ENCODE assay signal across 35 cellular contexts in genomic region chr1:63824386-63824898, GRCh38. TPM values are rescaled to one million over a fixed set of nuclear protein-coding genes. Genes with fewer than 3 reads are reported as not detected.
"Had no signal": no experiment of that assay in that cellular context is flagged by ENCODE, and none has a peak within 500 bp of the region (broad histone marks: within the 10 kb centered on the region; RNA-seq: fewer than 3 reads in every experiment).

No MANE protein-coding gene starts in this region.

- H3K27me3 Mint-ChIP-seq: activated naive CD4-positive, alpha-beta T cell treated with anti-CD3 and anti-CD28 coated beads, Interleukin-2, amount 10 ng/mL, durations not matched to agents 7 days and 5 days; dendritic cell treated with granulocyte-macrophage colony-stimulating factor and Interleukin-4, amounts not matched to agents 40 ng/mL and 50 ng/mL, for 4 days had no signal

- H3K36me3 ChIP-seq: ascending aorta, brain microvascular endothelial cell, esophagus muscularis mucosa, left lung, lower lobe of right lung, right atrium auricular region, stomach, thyroid gland, upper lobe of right lung had no signal

- H3K4me3 Mint-ChIP-seq: activated CD4-positive, alpha-beta memory T cell treated with anti-CD3 and anti-CD28 coated beads for 36 hours; activated CD4-positive, alpha-beta T cell treated with anti-CD3 and anti-CD28 coated beads, Interleukin-2, amount 10 ng/mL, durations not matched to agents 24 days and 14 days; activated naive CD4-positive, alpha-beta T cell treated with anti-CD3 and anti-CD28 coated beads, Interleukin-2, amount 10 ng/mL, durations not matched to agents 7 days and 5 days; activated naive CD8-positive, alpha-beta T cell treated with anti-CD3 and anti-CD28 coated beads, Interleukin-2, amount 10 ng/mL, durations not matched to agents 7 days and 5 days; activated T-helper 1 cell treated with anti-CD3 and anti-CD28 coated beads, Interleukin-12 subunit alpha, Interleukin-12 subunit beta, Interleukin-2, Interleukin-4 antibody, amounts not matched to agents 30 ng/mL and 10 ng/mL and 1 ng/mL, durations not matched to agents 14 hours and 24 hours and 36 hours; dendritic cell treated with granulocyte-macrophage colony-stimulating factor and Interleukin-4, amounts not matched to agents 40 ng/mL and 50 ng/mL, for 4 days; endodermal cell; naive thymus-derived CD8-positive, alpha-beta T cell; neural crest cell; stimulated activated naive B cell treated with anti-CD40 and anti-IgM and Interleukin-4, amounts not matched to agents 10 μg/mL and 1 μg/mL and 100 μg/mL, for 72 hours; T-helper 17 cell had no signal

- H3K27ac Mint-ChIP-seq: activated CD4-positive, alpha-beta memory T cell treated with anti-CD3 and anti-CD28 coated beads for 36 hours; activated CD4-positive, alpha-beta T cell treated with anti-CD3 and anti-CD28 coated beads, Interleukin-2, amount 10 ng/mL, durations not matched to agents 24 days and 14 days; activated naive CD4-positive, alpha-beta T cell treated with anti-CD3 and anti-CD28 coated beads, Interleukin-2, amount 10 ng/mL, durations not matched to agents 7 days and 5 days; activated naive CD8-positive, alpha-beta T cell treated with anti-CD3 and anti-CD28 coated beads, Interleukin-2, amount 10 ng/mL, durations not matched to agents 7 days and 5 days; activated T-helper 1 cell treated with anti-CD3 and anti-CD28 coated beads, Interleukin-12 subunit alpha, Interleukin-12 subunit beta, Interleukin-2, Interleukin-4 antibody, amounts not matched to agents 30 ng/mL and 10 ng/mL and 1 ng/mL, durations not matched to agents 14 hours and 24 hours and 36 hours; dendritic cell treated with granulocyte-macrophage colony-stimulating factor and Interleukin-4, amounts not matched to agents 40 ng/mL and 50 ng/mL, for 4 days; endodermal cell; naive thymus-derived CD8-positive, alpha-beta T cell; stimulated activated naive B cell treated with anti-CD40 and anti-IgM and Interleukin-4, amounts not matched to agents 10 μg/mL and 1 μg/mL and 100 μg/mL, for 72 hours; T-helper 17 cell had no signal

- FAIRE-seq: frontal cortex, islet of Langerhans had no signal

- H3K9me3 ChIP-seq: ascending aorta, esophagus muscularis mucosa, left lung, lower lobe of right lung, psoas muscle, right atrium auricular region, stomach, thyroid gland, upper lobe of right lung had no signal

- H3K9ac ChIP-seq: parathyroid adenoma had no signal

- H3K4me1 Mint-ChIP-seq: activated CD4-positive, alpha-beta T cell treated with anti-CD3 and anti-CD28 coated beads, Interleukin-2, amount 10 ng/mL, durations not matched to agents 24 days and 14 days; activated naive CD4-positive, alpha-beta T cell treated with anti-CD3 and anti-CD28 coated beads, Interleukin-2, amount 10 ng/mL, durations not matched to agents 7 days and 5 days; activated naive CD8-positive, alpha-beta T cell treated with anti-CD3 and anti-CD28 coated beads, Interleukin-2, amount 10 ng/mL, durations not matched to agents 7 days and 5 days; neural crest cell; T-helper 17 cell had no signal

- H2AFZ ChIP-seq: parathyroid adenoma had no signal

- H3K9me3 Mint-ChIP-seq: activated CD4-positive, alpha-beta memory T cell treated with anti-CD3 and anti-CD28 coated beads for 36 hours; activated naive CD4-positive, alpha-beta T cell treated with anti-CD3 and anti-CD28 coated beads, Interleukin-2, amount 10 ng/mL, durations not matched to agents 7 days and 5 days; activated T-helper 1 cell treated with anti-CD3 and anti-CD28 coated beads, Interleukin-12 subunit alpha, Interleukin-12 subunit beta, Interleukin-2, Interleukin-4 antibody, amounts not matched to agents 30 ng/mL and 10 ng/mL and 1 ng/mL, durations not matched to agents 14 hours and 24 hours and 36 hours; dendritic cell treated with granulocyte-macrophage colony-stimulating factor and Interleukin-4, amounts not matched to agents 40 ng/mL and 50 ng/mL, for 4 days had no signal

- DNase-seq: activated CD4-positive, alpha-beta memory T cell treated with anti-CD3 and anti-CD28 coated beads for 36 hours; activated CD4-positive, alpha-beta T cell treated with anti-CD3 and anti-CD28 coated beads, Interleukin-2, amount 10 ng/mL, durations not matched to agents 24 days and 14 days; activated CD4-positive, CD25-positive, alpha-beta regulatory T cell treated with anti-CD3 and anti-CD28 coated beads, Interleukin-2, amount 50 U/mL, for 72 hours; activated CD8-positive, alpha-beta memory T cell treated with anti-CD3 and anti-CD28 coated beads, Interleukin-2, amount 50 U/mL, for 4 hours; activated gamma-delta T cell; activated naive CD4-positive, alpha-beta T cell treated with anti-CD3 and anti-CD28 coated beads, Interleukin-2, amount 10 ng/mL, durations not matched to agents 7 days and 5 days; activated naive CD8-positive, alpha-beta T cell treated with anti-CD3 and anti-CD28 coated beads, Interleukin-2, amount 10 ng/mL, durations not matched to agents 7 days and 5 days; activated T-cell treated with anti-CD3 and anti-CD28 coated beads, Interleukin-2, amount 50 U/mL, for 1 hour; brain microvascular endothelial cell; caudate nucleus; endodermal cell; lower lobe of right lung; mesenchymal stem cell; naive thymus-derived CD8-positive, alpha-beta T cell; occipital lobe; psoas muscle; stimulated activated CD4-positive, alpha-beta T cell treated with anti-CD3 and anti-CD28 coated beads, Interleukin-15, amount 100 ng/mL, for 24 hours; stimulated activated CD4-positive, alpha-beta T cell treated with anti-CD3 and anti-CD28 coated beads, Interleukin-2, amount 100 ng/mL, for 24 hours; stimulated activated naive B cell treated with anti-CD40 and anti-IgM and Interleukin-4, amounts not matched to agents 10 μg/mL and 1 μg/mL and 100 μg/mL, for 72 hours; stomach; T-helper 17 cell; T1000; thyroid gland; upper lobe of right lung had no signal

- H3K36me3 Mint-ChIP-seq: activated CD4-positive, alpha-beta memory T cell treated with anti-CD3 and anti-CD28 coated beads for 36 hours; activated naive CD4-positive, alpha-beta T cell treated with anti-CD3 and anti-CD28 coated beads, Interleukin-2, amount 10 ng/mL, durations not matched to agents 7 days and 5 days; activated naive CD8-positive, alpha-beta T cell treated with anti-CD3 and anti-CD28 coated beads, Interleukin-2, amount 10 ng/mL, durations not matched to agents 7 days and 5 days; naive thymus-derived CD8-positive, alpha-beta T cell had no signal

- H3K4me1 ChIP-seq: parathyroid adenoma, thyroid gland had no signal

- H3K27ac ChIP-seq: brain microvascular endothelial cell, esophagus muscularis mucosa, left lung, lower lobe of right lung, parathyroid adenoma, psoas muscle, right atrium auricular region, stomach, thyroid gland, upper lobe of right lung had no signal

- H3K27me3 ChIP-seq: ascending aorta, brain microvascular endothelial cell, esophagus muscularis mucosa, left lung, right atrium auricular region, stomach, thyroid gland, upper lobe of right lung had no signal

- ATAC-seq: left lung; lower lobe of right lung; naive thymus-derived CD8-positive, alpha-beta T cell; psoas muscle; stimulated activated naive B cell treated with anti-CD40 and anti-IgM and Interleukin-4, amounts not matched to agents 10 μg/mL and 1 μg/mL and 100 μg/mL, for 72 hours; T-helper 17 cell; upper lobe of right lung had no signal

- H3K4me3 ChIP-seq: ascending aorta, esophagus muscularis mucosa, left lung, lower lobe of right lung, psoas muscle, right atrium auricular region, stomach, thyroid gland, upper lobe of right lung had no signal

RNA-seq across cellular contexts. Expression of gene ROR1, which starts 50.6 kb away (rescaled TPM):
- total RNA-seq: activated CD4-positive, alpha-beta T cell treated with anti-CD3 and anti-CD28 coated beads, Interleukin-2, amount 10 ng/mL, durations not matched to agents 24 days and 14 days; activated CD8-positive, alpha-beta memory T cell treated with anti-CD3 and anti-CD28 coated beads for 36 hours; activated naive CD8-positive, alpha-beta T cell treated with anti-CD3 and anti-CD28 coated beads, Interleukin-2, amount 10 ng/mL, durations not matched to agents 7 days and 5 days; activated T-helper 1 cell treated with anti-CD3 and anti-CD28 coated beads, Interleukin-12 subunit alpha, Interleukin-12 subunit beta, Interleukin-2, Interleukin-4 antibody, amounts not matched to agents 30 ng/mL and 10 ng/mL and 1 ng/mL, durations not matched to agents 14 hours and 24 hours and 36 hours; T-helper 17 cell had no signal
- polyA plus RNA-seq: naive thymus-derived CD8-positive, alpha-beta T cell had no signal
